In the genomic region with DNA sequence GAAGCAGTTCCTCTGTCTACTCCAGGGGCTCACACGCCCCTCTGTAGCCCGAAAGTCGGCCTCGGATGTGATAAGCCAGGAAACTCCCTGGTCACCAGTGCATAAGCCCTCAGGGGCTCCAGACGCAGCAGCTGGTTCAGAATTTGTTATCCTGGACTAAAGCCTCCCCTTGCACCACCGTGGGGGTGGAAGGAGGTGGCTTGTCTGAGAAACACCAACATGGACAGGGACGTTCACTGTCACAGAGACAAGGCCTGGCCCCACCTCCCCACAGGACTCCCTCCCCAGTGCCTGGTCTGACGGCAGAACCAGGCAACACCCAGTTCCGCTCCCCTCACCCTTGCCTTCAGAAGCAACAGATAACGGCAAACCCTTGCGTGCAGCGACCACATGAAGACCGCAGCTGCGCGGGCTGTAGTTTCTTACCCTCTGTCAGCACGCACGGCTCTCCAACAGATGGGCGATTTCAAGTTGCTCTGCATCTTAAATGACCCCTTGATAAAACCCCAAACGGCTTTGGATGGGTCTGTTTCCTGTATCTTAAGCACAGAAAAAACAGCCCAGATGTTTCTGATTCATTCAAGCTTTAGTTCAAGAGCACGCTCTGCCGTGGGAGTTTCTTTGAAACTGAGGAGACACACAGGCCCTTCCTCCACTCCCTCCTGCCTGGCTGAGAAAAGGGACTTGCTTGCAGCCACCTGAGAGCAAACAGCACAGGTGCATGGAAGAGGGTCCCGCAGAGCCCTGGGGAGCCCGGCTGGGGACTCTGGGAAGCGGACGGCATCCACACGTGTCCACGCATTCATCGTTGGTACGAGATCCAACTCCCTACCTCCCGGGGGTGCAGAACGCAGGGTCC, we compare ENCODE assay signal across 8 cellular contexts. TPM values are rescaled to one million over a fixed set of nuclear protein-coding genes. Genes with fewer than 3 reads are reported as not detected.
A peak's percentile ranks its signal among the peaks of the same experiment; 100 is the strongest.
DNase-seq lines count a peak whose midpoint lies in the region; ATAC-seq and TF ChIP-seq lines count a peak whose summit lies in the region.

No MANE protein-coding gene starts in this region.

- H3K9me3 Mint-ChIP-seq in activated CD8-positive, alpha-beta T cell treated with anti-CD3 and anti-CD28 coated beads, Interleukin-2, amount 10 ng/mL, durations not matched to agents 7 days and 5 days (ENCODE audit: insufficient read depth), result no peaks in the 10 kb centered on the region

- H3K4me1 Mint-ChIP-seq in activated CD8-positive, alpha-beta T cell treated with anti-CD3 and anti-CD28 coated beads, Interleukin-2, amount 10 ng/mL, durations not matched to agents 7 days and 5 days (ENCODE audit: low read depth), result peaks cover 74% of the 10 kb centered on the region

- H3K27me3 ChIP-seq in right cardiac atrium (ENCODE audit: control insufficient read depth, insufficient read depth), result no peaks in the 10 kb centered on the region
- no peaks in the 10 kb centered on the region for H3K27me3 ChIP-seq in upper lobe of left lung
- H3K27me3 ChIP-seq in gastrocnemius medialis, result peaks cover 22 to 44% (median 35%) of the 10 kb centered on the region in 3 donors

- POLR2A ChIA-PET in activated CD8-positive, alpha-beta T cell treated with anti-CD3 and anti-CD28 coated beads, Interleukin-2, amount 10 ng/mL, durations not matched to agents 7 days and 5 days (lab: Charles Lee), result interaction anchor here (0.6 to 1.1 kb wide), 4 partner anchors 9 to 142 kb away, joined by 3 to 4 read pairs (median 4); no protein-coding TSS in a partner anchor

- H3K4me3 ChIP-seq in right cardiac atrium (ENCODE audit: low read length) (no peak overlapping the region), upper lobe of left lung (peak overlapping the region in 1 of 4 donors; percentile 0), gastrocnemius medialis (no peak overlapping the region)

- no peak overlapping the region for H3K27ac ChIP-seq in right cardiac atrium (ENCODE audit: low read length)
- peak overlapping the region; percentile 69 to 80 (median 74) for H3K27ac ChIP-seq in upper lobe of left lung
- H3K27ac ChIP-seq in gastrocnemius medialis, result no peak overlapping the region

- peak overlapping the region; percentile 74 for H3K4me3 Mint-ChIP-seq in activated CD8-positive, alpha-beta T cell treated with anti-CD3 and anti-CD28 coated beads, Interleukin-2, amount 10 ng/mL, durations not matched to agents 7 days and 5 days

- 49% methylated on average over 31 of the region's 31 CpGs for WGBS in right cardiac atrium
- 73% methylated on average over 23 to 31 of the region's 31 CpGs for WGBS in upper lobe of left lung, 2 donors

- TF ChIP-seq EP300 in upper lobe of left lung (IDR thresholded peaks at IDR 0.05), result peak in 1 of 4 donors; percentile 13

- H3K9me3 ChIP-seq in right cardiac atrium (ENCODE audit: control insufficient read depth, low read length), result no peaks in the 10 kb centered on the region
- no peaks in the 10 kb centered on the region for H3K9me3 ChIP-seq in upper lobe of left lung
- no peaks in the 10 kb centered on the region for H3K9me3 ChIP-seq in gastrocnemius medialis

- H3K4me1 ChIP-seq in right cardiac atrium (ENCODE audit: control insufficient read depth, insufficient read depth, low read length) (peaks cover 2% of the 10 kb centered on the region), upper lobe of left lung (peaks cover 0 to 13% (median 4%) of the 10 kb centered on the region in 4 donors), gastrocnemius medialis (no peaks in the 10 kb centered on the region)

- H3K36me3 ChIP-seq in upper lobe of left lung, result no peaks in the 10 kb centered on the region
- no peaks in the 10 kb centered on the region for H3K36me3 ChIP-seq in gastrocnemius medialis

- H3K27me3 Mint-ChIP-seq in activated CD8-positive, alpha-beta T cell treated with anti-CD3 and anti-CD28 coated beads, Interleukin-2, amount 10 ng/mL, durations not matched to agents 7 days and 5 days (ENCODE audit: low read depth), result peaks cover 18% of the 10 kb centered on the region

- TF ChIP-seq POLR2A in upper lobe of left lung (IDR thresholded peaks at IDR 0.05) (no peak), gastrocnemius medialis (IDR thresholded peaks at IDR 0.05) (no peak)

- peaks cover 3% of the 10 kb centered on the region for H3K36me3 Mint-ChIP-seq in activated CD8-positive, alpha-beta T cell treated with anti-CD3 and anti-CD28 coated beads, Interleukin-2, amount 10 ng/mL, durations not matched to agents 7 days and 5 days (ENCODE audit: low read depth)

- peak overlapping the region; percentile 99 for H3K27ac Mint-ChIP-seq in activated CD8-positive, alpha-beta T cell treated with anti-CD3 and anti-CD28 coated beads, Interleukin-2, amount 10 ng/mL, durations not matched to agents 7 days and 5 days

- TF ChIP-seq CTCF in upper lobe of left lung (IDR thresholded peaks at IDR 0.05) (no peak), gastrocnemius medialis (IDR thresholded peaks at IDR 0.05 in 4 of 5, conservative IDR thresholded peaks at IDR 0.05 in 1 of 5) (no peak)

- in situ Hi-C loops in G401 (cut with HindIII; ENCODE audit: low sequenced_read_pairs) (no loop called here), gastrocnemius medialis (cut with MboI; ENCODE audit: low sequenced_read_pairs in 4 of 4) (no loop called here)

- DNase-seq in 8988T, result peak; percentile 20
- peak; percentile 86 for DNase-seq in activated CD8-positive, alpha-beta T cell treated with anti-CD3 and anti-CD28 coated beads, Interleukin-2, amount 10 ng/mL, durations not matched to agents 7 days and 5 days
- DNase-seq in right cardiac atrium, result peak; percentile 72 to 80 (median 75)
- DNase-seq in upper lobe of left lung, result peak in 1 of 2 donors; percentile 72
- no peak for DNase-seq in G401 (ENCODE audit: low spot score)
- no peak for DNase-seq in gastrocnemius medialis

- CTCF ChIA-PET in activated CD8-positive, alpha-beta T cell treated with anti-CD3 and anti-CD28 coated beads, Interleukin-2, amount 10 ng/mL, durations not matched to agents 7 days and 5 days (lab: Charles Lee), result interaction anchor here (0.6 to 1.6 kb wide), 4 partner anchors 32 to 46 kb away, joined by 3 to 7 read pairs (median 4); no protein-coding TSS in a partner anchor

- ATAC-seq in GM19328 (IDR thresholded peaks at IDR 0.05; ENCODE audit: unreplicated experiment) (peak; percentile 63), HG03442 (IDR thresholded peaks at IDR 0.05; ENCODE audit: unreplicated experiment) (peak; percentile 60), right cardiac atrium (peak; percentile 37 to 75), upper lobe of left lung (ENCODE audit: low FRiP score in 2 of 2) (peak; percentile 32 to 54), gastrocnemius medialis (no peak)
- peak; percentile 94 for ATAC-seq in activated CD8-positive, alpha-beta T cell treated with anti-CD3 and anti-CD28 coated beads, Interleukin-2, amount 10 ng/mL, durations not matched to agents 7 days and 5 days

- intact Hi-C loops in right cardiac atrium (cut with DNase I) (no loop called here), gastrocnemius medialis (cut with DNase I; ENCODE audit: low total_unique reads) (no loop called here)

RNA-seq across cellular contexts. Expression of a gene that starts 44.7 kb away (rescaled TPM):
- total RNA-seq in activated CD8-positive, alpha-beta T cell treated with anti-CD3 and anti-CD28 coated beads, Interleukin-2, amount 10 ng/mL, durations not matched to agents 7 days and 5 days, result 1 to 10 TPM; 1.3 to 3.2 TPM
- 1 to 10 TPM; 1.9 to 8.6 (median 3.1) TPM for total RNA-seq in right cardiac atrium
- polyA plus RNA-seq in right cardiac atrium, result 2.6 TPM
- total RNA-seq in upper lobe of left lung, result 100 to 1,000 TPM in 1 of 6 donors, 10 to 100 TPM in 4, 1 to 10 TPM in 1; 8.9 to 126 (median 50.6) TPM
- 2.1 and 6.0 TPM in 2 replicates for total RNA-seq in G401 (2014; rRNA removed; shearing (Covaris generic))
- not detected for total RNA-seq in gastrocnemius medialis

Comparison
In these comparisons a context has a peak if more than half of its experiments do, and no peak if none do; other contexts are left out.
1. DNase-seq: peak in 8988T (single experiment), activated CD8-positive, alpha-beta T cell treated with anti-CD3 and anti-CD28 coated beads, Interleukin-2, amount 10 ng/mL, durations not matched to agents 7 days and 5 days (single experiment) and right cardiac atrium (3 of 3); none in G401 (single experiment) and gastrocnemius medialis (0 of 2).
2. ATAC-seq: peak in GM19328 (single experiment), HG03442 (single experiment), activated CD8-positive, alpha-beta T cell treated with anti-CD3 and anti-CD28 coated beads, Interleukin-2, amount 10 ng/mL, durations not matched to agents 7 days and 5 days (single experiment), right cardiac atrium (2 of 2) and upper lobe of left lung (2 of 2); none in gastrocnemius medialis (0 of 2).
3. H3K27ac ChIP-seq: peak in upper lobe of left lung (4 of 4); none in right cardiac atrium (single experiment) and gastrocnemius medialis (0 of 4).